Comparison of ENCODE assay signal across 17 cellular contexts in the genomic region with DNA sequence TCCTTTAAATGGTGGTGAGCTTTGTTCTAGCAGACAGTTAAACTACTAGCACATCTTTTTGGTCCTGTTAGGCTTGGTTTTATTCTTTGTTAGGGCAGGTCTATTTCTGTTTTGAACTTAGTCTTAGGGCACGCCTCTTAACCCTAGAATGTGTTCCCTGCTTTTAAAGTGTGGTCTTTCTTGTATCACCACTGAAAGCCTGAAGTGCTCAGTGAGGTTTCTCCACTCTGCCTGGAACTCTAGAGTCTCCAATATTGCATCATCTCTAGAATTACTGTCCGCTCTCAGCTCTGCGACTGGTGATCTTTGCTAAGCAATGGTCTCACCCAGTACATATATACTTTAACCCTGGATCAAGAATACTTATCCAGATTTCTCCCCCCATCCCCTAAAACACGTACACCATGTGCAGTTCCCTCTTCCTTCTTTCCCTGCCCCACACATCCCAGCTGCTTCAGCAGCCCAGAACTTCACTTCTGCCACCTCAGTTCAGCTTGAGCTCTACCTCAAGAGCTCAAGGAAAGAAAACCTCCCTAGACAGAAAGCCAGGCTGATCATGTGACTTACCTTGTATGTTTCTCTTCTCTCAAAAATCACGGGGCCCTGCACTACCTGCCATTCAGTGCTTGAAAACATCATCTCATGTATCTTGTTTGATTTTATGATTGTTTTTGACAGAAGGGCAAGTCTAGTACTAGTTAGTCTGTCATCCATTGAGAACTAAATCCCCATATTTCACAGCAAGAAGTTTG. TPM values are rescaled to one million over a fixed set of nuclear protein-coding genes. Genes with fewer than 3 reads are reported as not detected.
DNase-seq lines count a peak whose midpoint lies in the region; ATAC-seq and TF ChIP-seq lines count a peak whose summit lies in the region.
"Had no signal": no experiment of that assay in that cellular context is flagged by ENCODE, and none has a peak within 500 bp of the region (broad histone marks: within the 10 kb centered on the region; RNA-seq: fewer than 3 reads in every experiment).

No MANE protein-coding gene starts in this region.

- TF ChIP-seq CTCF in Caco-2 (IDR thresholded peaks at IDR 0.05; ENCODE audit: insufficient read depth in 1 of 2, low read depth in 1 of 2, low read length in 1 of 2, severe bottlenecking in 1 of 2, unreplicated experiment in 1 of 2) (no peak), sigmoid colon (IDR thresholded peaks at IDR 0.05) (no peak)

- peak overlapping the region; percentile 35 for H3K27ac Mint-ChIP-seq in Caco-2 (ENCODE audit: unreplicated experiment)
- peak overlapping the region; percentile 40 for H3K27ac Mint-ChIP-seq in activated CD4-positive, alpha-beta memory T cell treated with anti-CD3 and anti-CD28 coated beads for 36 hours

- TF ChIP-seq POLR2A in sigmoid colon (IDR thresholded peaks at IDR 0.05) = no peak

- H3K36me3 Mint-ChIP-seq in Caco-2 (ENCODE audit: insufficient read depth, unreplicated experiment) = peaks cover 6% of the 10 kb centered on the region
- peaks cover 8% of the 10 kb centered on the region for H3K36me3 Mint-ChIP-seq in activated CD4-positive, alpha-beta memory T cell treated with anti-CD3 and anti-CD28 coated beads for 36 hours

- H3K27me3 ChIP-seq in Caco-2 (replicated peaks; ENCODE audit: control insufficient read depth, insufficient read depth, low read length) = no peaks in the 10 kb centered on the region
- no peaks in the 10 kb centered on the region for H3K27me3 ChIP-seq in mucosa of rectum (ENCODE audit: control insufficient read depth in 2 of 2, insufficient read depth in 2 of 2, low read length in 2 of 2)
- no peaks in the 10 kb centered on the region for H3K27me3 ChIP-seq in sigmoid colon
- H3K27me3 ChIP-seq: BLaER1 treated with 17β-estradiol and CSF1 and Interleukin-3, amounts not matched to agents 10 nM and 100 nM; body of pancreas; esophagus squamous epithelium; heart left ventricle had no signal

- H3K9me3 ChIP-seq in Caco-2 = no peaks in the 10 kb centered on the region
- no peaks in the 10 kb centered on the region for H3K9me3 ChIP-seq in mucosa of rectum (ENCODE audit: control insufficient read depth in 2 of 2, low read length in 2 of 2)
- H3K9me3 ChIP-seq in sigmoid colon = no peaks in the 10 kb centered on the region
- H3K9me3 ChIP-seq: body of pancreas, esophagus squamous epithelium, heart left ventricle, prostate gland had no signal

- TF ChIP-seq EP300 in sigmoid colon (IDR thresholded peaks at IDR 0.05) = no peak

- no peak overlapping the region for H3K4me3 Mint-ChIP-seq in Caco-2 (ENCODE audit: unreplicated experiment)
- H3K4me3 Mint-ChIP-seq in activated CD4-positive, alpha-beta memory T cell treated with anti-CD3 and anti-CD28 coated beads for 36 hours = no peak overlapping the region

- H3K9ac ChIP-seq in mucosa of rectum (ENCODE audit: low read depth in 1 of 2, low read length in 2 of 2) = no peak overlapping the region
- H3K9ac ChIP-seq: BLaER1 treated with 17β-estradiol and CSF1 and Interleukin-3, amounts not matched to agents 10 nM and 100 nM had no signal

- H3K36me3 ChIP-seq in Caco-2 (ENCODE audit: control insufficient read depth, insufficient read depth, low read length) (no peaks in the 10 kb centered on the region), mucosa of rectum (ENCODE audit: control insufficient read depth in 2 of 2, insufficient read depth in 2 of 2, low read length in 2 of 2) (no peaks in the 10 kb centered on the region), sigmoid colon (no peaks in the 10 kb centered on the region)
- H3K36me3 ChIP-seq: BLaER1 treated with 17β-estradiol and CSF1 and Interleukin-3, amounts not matched to agents 10 nM and 100 nM; esophagus squamous epithelium; heart left ventricle; prostate gland; WERI-Rb-1 had no signal

- no peaks in the 10 kb centered on the region for H3K27me3 Mint-ChIP-seq in Caco-2 (ENCODE audit: insufficient read depth, unreplicated experiment)
- H3K27me3 Mint-ChIP-seq in activated CD4-positive, alpha-beta memory T cell treated with anti-CD3 and anti-CD28 coated beads for 36 hours = no peaks in the 10 kb centered on the region

- H3K4me3 ChIP-seq in Caco-2 (ENCODE audit: low read depth, low read length) = no peak overlapping the region
- H3K4me3 ChIP-seq in mucosa of rectum (ENCODE audit: low read length in 2 of 2) = no peak overlapping the region
- H3K4me3 ChIP-seq in sigmoid colon = no peak overlapping the region
- H3K4me3 ChIP-seq: BLaER1 treated with 17β-estradiol and CSF1 and Interleukin-3, amounts not matched to agents 10 nM and 100 nM; body of pancreas; esophagus squamous epithelium; heart left ventricle; prostate gland; SK-N-MC had no signal

- intact Hi-C loops in Caco-2 (cut with micrococcal nuclease; ENCODE audit: unreplicated experiment) (no loop called here), sigmoid colon (cut with DNase I) (no loop called here)
- intact Hi-C loops in activated CD4-positive, alpha-beta memory T cell treated with anti-CD3 and anti-CD28 coated beads for 36 hours (cut with micrococcal nuclease) = loop anchor here (2.0 kb wide), 1 partner anchor 305 kb away; no protein-coding TSS in a partner anchor

- H3K9me3 Mint-ChIP-seq in Caco-2 (ENCODE audit: unreplicated experiment) = peaks cover 10% of the 10 kb centered on the region
- H3K9me3 Mint-ChIP-seq in activated CD4-positive, alpha-beta memory T cell treated with anti-CD3 and anti-CD28 coated beads for 36 hours = peaks cover 9% of the 10 kb centered on the region

- no peaks in the 10 kb centered on the region; the same call in 1 of the 2 replicates for H3K4me1 ChIP-seq in Caco-2
- H3K4me1 ChIP-seq in mucosa of rectum (ENCODE audit: control insufficient read depth in 2 of 2, insufficient read depth in 2 of 2, low read length in 2 of 2) = peaks cover 4 to 11% of the 10 kb centered on the region in 2 donors
- H3K4me1 ChIP-seq in sigmoid colon = no peaks in the 10 kb centered on the region
- H3K4me1 ChIP-seq: body of pancreas, esophagus squamous epithelium, prostate gland had no signal

- POLR2A ChIA-PET in Caco-2 (lab: Charles Lee) = no interaction called here
- POLR2A ChIA-PET in activated CD4-positive, alpha-beta memory T cell treated with anti-CD3 and anti-CD28 coated beads for 36 hours (lab: Charles Lee) = interaction anchor here (1.4 to 2.8 kb wide), 2 partner anchors 10 to 47 kb away, joined by 3 to 12 read pairs; no protein-coding TSS in a partner anchor

- H3K27ac ChIP-seq in mucosa of rectum (ENCODE audit: low read depth in 2 of 2, low read length in 2 of 2) (peak overlapping the region; percentile 49 to 58), sigmoid colon (no peak overlapping the region)
- H3K27ac ChIP-seq: BLaER1 treated with 17β-estradiol and CSF1 and Interleukin-3, amounts not matched to agents 10 nM and 100 nM; body of pancreas; prostate gland; SK-N-MC; WERI-Rb-1 had no signal

- no TSS peak for BruUV-seq in Caco-2 (replicated peaks; lab: Mats Ljungman, UMichigan)

- peak; percentile 27 for ATAC-seq in HG03432 (IDR thresholded peaks at IDR 0.05; ENCODE audit: unreplicated experiment)
- ATAC-seq in GM18907 (IDR thresholded peaks at IDR 0.05; ENCODE audit: unreplicated experiment) = no peak
- no peak for ATAC-seq in HG03097 (IDR thresholded peaks at IDR 0.05; ENCODE audit: low FRiP score, unreplicated experiment)
- ATAC-seq: body of pancreas, heart left ventricle had no signal

- CTCF ChIA-PET in Caco-2 (lab: Charles Lee) = no interaction called here
- CTCF ChIA-PET in activated CD4-positive, alpha-beta memory T cell treated with anti-CD3 and anti-CD28 coated beads for 36 hours (lab: Charles Lee) = interaction anchor here (1.0 to 2.8 kb wide), 9 partner anchors 10 to 230 kb away, joined by 3 to 22 read pairs (median 4); no protein-coding TSS in a partner anchor

- DNase-seq in Caco-2 (no peak), sigmoid colon (no peak)
- no peak for DNase-seq in activated CD4-positive, alpha-beta memory T cell treated with anti-CD3 and anti-CD28 coated beads for 36 hours
- DNase-seq: body of pancreas; esophagus squamous epithelium; heart left ventricle; NCI-H1105; NCI-H2171 treated with DMSO at 0.1 percent for 48 hours; stimulated activated CD4-positive, alpha-beta T cell treated with anti-CD3 and anti-CD28 coated beads, Interleukin-15, amount 100 ng/mL, for 24 hours; WERI-Rb-1 had no signal

- peaks cover 8% of the 10 kb centered on the region for H3K4me1 Mint-ChIP-seq in Caco-2 (ENCODE audit: low read depth, unreplicated experiment)
- peaks cover 64% of the 10 kb centered on the region for H3K4me1 Mint-ChIP-seq in activated CD4-positive, alpha-beta memory T cell treated with anti-CD3 and anti-CD28 coated beads for 36 hours (ENCODE audit: low read depth)

- WGBS in sigmoid colon, 2 donors = 83 to 88% methylated on average over 5 of the region's 5 CpGs

RNA-seq across cellular contexts. Expression of gene TENT5C, which starts 59.9 kb away (rescaled TPM):
- 19.8 and 24.4 TPM in 2 replicates for total RNA-seq in Caco-2 (2022)
- total RNA-seq in activated CD4-positive, alpha-beta memory T cell treated with anti-CD3 and anti-CD28 coated beads for 36 hours = 10 to 100 TPM; 13.8 to 14.0 TPM
- 1 to 10 TPM; 2.8 to 7.1 (median 5.1) TPM for total RNA-seq in sigmoid colon
- 10 to 100 TPM in 1 of 3 donors, 1 to 10 TPM in 2; 4.2 to 10.3 (median 9.9) TPM for polyA plus RNA-seq in sigmoid colon

Comparison
In these comparisons a context has a peak if more than half of its experiments do, and no peak if none do; other contexts are left out.
1. H3K27ac ChIP-seq: peak in mucosa of rectum (2 of 2); none in sigmoid colon (0 of 4).